9 cellular contexts compared by ENCODE assay signal in the genomic region with DNA sequence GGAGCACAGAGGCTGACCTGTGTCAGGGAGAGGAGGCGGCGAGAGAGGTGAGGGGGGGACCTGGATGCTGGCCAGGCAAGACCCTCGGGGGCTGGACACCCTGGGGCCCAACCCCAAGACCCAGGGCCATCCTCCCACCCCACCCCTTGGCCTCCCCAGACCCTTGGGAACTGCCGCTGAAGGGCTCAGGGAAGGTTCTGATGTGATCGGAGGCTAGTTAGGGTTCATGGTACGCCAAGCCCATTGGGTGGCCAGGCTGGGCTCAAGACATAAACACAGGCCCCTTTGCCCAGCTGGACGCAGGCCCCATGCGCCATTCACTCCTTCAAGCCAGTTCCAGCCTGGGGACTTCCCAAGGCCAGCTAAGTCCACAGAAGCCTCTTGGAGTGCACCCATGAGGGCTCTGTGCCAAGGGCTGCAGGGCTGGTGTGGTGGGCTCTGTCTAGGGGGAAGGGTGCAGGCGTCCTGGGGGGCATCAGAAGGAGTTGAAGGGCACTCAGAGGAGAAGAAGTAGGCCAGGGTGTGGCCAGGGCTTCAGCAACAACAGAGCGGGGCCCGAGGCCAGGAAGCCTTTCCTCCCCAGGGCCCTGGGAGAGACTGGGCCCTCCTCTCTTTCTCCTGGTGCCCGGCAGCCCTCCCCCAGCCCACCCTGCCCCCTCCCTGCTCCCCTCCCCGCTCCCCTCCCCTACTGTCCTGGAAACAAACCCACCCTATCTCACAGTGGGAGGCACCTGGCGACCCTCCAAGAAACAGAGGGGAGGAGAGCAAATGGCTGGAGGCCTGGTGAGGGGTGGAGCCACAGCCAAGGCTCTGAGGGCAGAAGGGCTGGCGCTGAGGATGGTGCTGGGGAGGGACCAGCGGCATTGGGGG. TPM values are rescaled to one million over a fixed set of nuclear protein-coding genes. Genes with fewer than 3 reads are reported as not detected.
DNase-seq lines count a peak whose midpoint lies in the region; ATAC-seq and TF ChIP-seq lines count a peak whose summit lies in the region.
"Had no signal": no experiment of that assay in that cellular context is flagged by ENCODE, and none has a peak within 500 bp of the region (broad histone marks: within the 10 kb centered on the region; RNA-seq: fewer than 3 reads in every experiment).

No MANE protein-coding gene starts in this region.

- no peak for ATAC-seq in HG03460 (IDR thresholded peaks at IDR 0.05; ENCODE audit: unreplicated experiment)

- no peaks in the 10 kb centered on the region for H3K36me3 ChIP-seq in SJCRH30
- no peaks in the 10 kb centered on the region for H3K36me3 ChIP-seq in PC-9 (ENCODE audit: low read depth)

- H2AFZ ChIP-seq in PC-9: no peak overlapping the region

- no TSS peak for BruUV-seq in PC-9 (replicated peaks; lab: Mats Ljungman, UMichigan)

- peak; percentile 85 for DNase-seq in EH (ENCODE audit: low read depth)
- DNase-seq in SJCRH30: peak; percentile 48 to 62
- DNase-seq in cardiac septum (ENCODE audit: low spot score): peak; percentile 95
- peak; percentile 41 for DNase-seq in retina
- DNase-seq in activated CD4-positive, alpha-beta T cell treated with anti-CD3 and anti-CD28 coated beads for 4 hours: no peak
- no peak for DNase-seq in UCSD-AML1 (lab: John Stamatoyannopoulos, UW; ENCODE audit: unreplicated experiment)
- no peak for DNase-seq in PC-9
- DNase-seq: activated naive CD4-positive, alpha-beta T cell treated with anti-CD3 and anti-CD28 coated beads for 36 hours had no signal

- H3K4me3 ChIP-seq in SJCRH30 (no peak overlapping the region), PC-9 (no peak overlapping the region)

- no peak for TF ChIP-seq CTCF in PC-9 (conservative IDR thresholded peaks at IDR 0.05)

- H3K27me3 ChIP-seq in SJCRH30 (no peaks in the 10 kb centered on the region; the same call in 1 of the 2 replicates), PC-9 (ENCODE audit: insufficient read depth, low read depth) (0 out of 2 replicates have a peak, but pooled peaks cover 5% of the 10 kb centered on the region)

- no peaks in the 10 kb centered on the region for H3K79me2 ChIP-seq in PC-9 (ENCODE audit: low read depth)

- intact Hi-C loops in cardiac septum (cut with DNase I): loop anchor here (1.0 to 2.0 kb wide), 2 partner anchors 61 to 76 kb away; no protein-coding TSS in a partner anchor
- intact Hi-C loops in PC-9 (cut with micrococcal nuclease; ENCODE audit: unreplicated experiment): no loop called here

- H3K9me3 ChIP-seq in SJCRH30 (replicated peaks) (no peaks in the 10 kb centered on the region), PC-9 (ENCODE audit: insufficient read depth, low read depth) (no peaks in the 10 kb centered on the region)

- H3K27ac ChIP-seq in SJCRH30 (no peak overlapping the region), PC-9 (no peak overlapping the region)

- H3K4me1 ChIP-seq in SJCRH30 (no peaks in the 10 kb centered on the region), PC-9 (replicated peaks; ENCODE audit: insufficient read depth) (peaks cover 8% of the 10 kb centered on the region)

- no peaks in the 10 kb centered on the region for H3F3A ChIP-seq in PC-9 (ENCODE audit: insufficient read depth, low read depth)

- POLR2A ChIA-PET in PC-9 (lab: Charles Lee; ENCODE audit: unreplicated experiment): no interaction called here

- no peaks in the 10 kb centered on the region for H4K20me1 ChIP-seq in PC-9 (ENCODE audit: insufficient read depth)

- no peaks in the 10 kb centered on the region for H3K9me2 ChIP-seq in PC-9 (ENCODE audit: insufficient read depth)

- no peak overlapping the region for H3K4me2 ChIP-seq in PC-9

- CTCF ChIA-PET in PC-9 (lab: Charles Lee): no interaction called here

RNA-seq across cellular contexts. Expression of a gene that starts 12.9 kb away (rescaled TPM):
- 0.57 TPM in 1 of 2 replicates, not detected in the other for total RNA-seq in SJCRH30 (2014; rRNA removed; shearing (Covaris generic))
- total RNA-seq in cardiac septum: 26.2 TPM
- not detected in 2 replicates for total RNA-seq in PC-9 (2021)

RNA-seq across cellular contexts. Expression of a gene that starts 13.0 kb away (rescaled TPM):
- not detected in 2 replicates for total RNA-seq in SJCRH30 (2014; rRNA removed; shearing (Covaris generic))
- total RNA-seq in cardiac septum: 23.2 TPM
- not detected in 2 replicates for total RNA-seq in PC-9 (2021)

RNA-seq across cellular contexts. Expression of a gene that starts 44.4 kb away (rescaled TPM):
- not detected in 2 replicates for total RNA-seq in SJCRH30 (2014; rRNA removed; shearing (Covaris generic))
- total RNA-seq in cardiac septum (not detected), PC-9 (2021) (not detected in 2 replicates)
- total RNA-seq: activated naive CD4-positive, alpha-beta T cell treated with anti-CD3 and anti-CD28 coated beads for 36 hours had no signal

Comparison
In these comparisons a context has a peak if more than half of its experiments do, and no peak if none do; other contexts are left out.
1. DNase-seq: peak in EH (single experiment), SJCRH30 (2 of 2), cardiac septum (single experiment) and retina (single experiment); none in activated CD4-positive, alpha-beta T cell treated with anti-CD3 and anti-CD28 coated beads for 4 hours (0 of 2), UCSD-AML1 (single experiment) and PC-9 (0 of 2).
2. RNA of a gene that starts 12.9 kb away (total RNA-seq): 26.2 TPM in cardiac septum (single experiment); 0.57 TPM in SJCRH30 and not detected in PC-9; every median in the first group is over 10 times any median in the second.
3. RNA of a gene that starts 13.0 kb away (total RNA-seq): 23.2 TPM in cardiac septum (single experiment); not detected in PC-9 and not detected in SJCRH30; every median in the first group is over 10 times any median in the second.